Comparison of ENCODE assay signal across 8 cellular contexts in genomic region chr7:44581907-44582603, GRCh38. TPM values are rescaled to one million over a fixed set of nuclear protein-coding genes. Genes with fewer than 3 reads are reported as not detected.
DNase-seq lines count a peak whose midpoint lies in the region; TF ChIP-seq lines count a peak whose summit lies in the region.

Gene TMED4 (minus strand): TSS chr7:44582231. CDS start chr7:44582206, 25 bp downstream.

- no peak within 1 kb of the TSS for H3K23ac ChIP-seq in H9 (ENCODE audit: insufficient read length, low read depth, low read length)

- no peak within 1 kb of the TSS for H2BK15ac ChIP-seq in H9 (ENCODE audit: low read depth, low read length)

- no peak within 1 kb of the TSS for H3K4ac ChIP-seq in H9 (ENCODE audit: low read depth, low read length)

- peaks cover 18 to 31% (median 28%) of the 10 kb centered on the region in 3 experiments; a peak in 6 of 7 replicates for H3K36me3 Mint-ChIP-seq in H9 (ENCODE audit: insufficient read depth in 1 of 3, low read depth in 3 of 3)
- peaks cover 21% of the 10 kb centered on the region for H3K36me3 Mint-ChIP-seq in nephron (ENCODE audit: low read depth)
- H3K36me3 Mint-ChIP-seq in stimulated activated naive CD8-positive, alpha-beta T cell treated with anti-CD3 and anti-CD28 coated beads, Interleukin-15, Interleukin-2, amounts not matched to agents 100 ng/mL and 50 ng/mL, for 24 hours (ENCODE audit: low read depth) = peaks cover 30% of the 10 kb centered on the region

- H4K8ac ChIP-seq in H9 (replicated peaks; ENCODE audit: insufficient read length, low read depth, low read length) = no peak within 1 kb of the TSS

- H3K14ac ChIP-seq in H9 (ENCODE audit: insufficient read depth, low read length) = peak within 1 kb of the TSS; percentile 55

- H4K20me1 ChIP-seq in H9 (ENCODE audit: control insufficient read depth, insufficient read depth, insufficient read length) = no peaks in the 10 kb centered on the region

- no peak within 1 kb of the TSS for H4K91ac ChIP-seq in H9 (ENCODE audit: insufficient read length, low read depth, low read length)

- H3K27me3 Mint-ChIP-seq in H9 (ENCODE audit: low read depth) (no peaks in the 10 kb centered on the region; the same call in none of the 2 replicates), nephron (ENCODE audit: low read depth) (peaks cover 6% of the 10 kb centered on the region)
- peaks cover 5% of the 10 kb centered on the region for H3K27me3 Mint-ChIP-seq in stimulated activated naive CD8-positive, alpha-beta T cell treated with anti-CD3 and anti-CD28 coated beads, Interleukin-15, Interleukin-2, amounts not matched to agents 100 ng/mL and 50 ng/mL, for 24 hours

- peak within 1 kb of the TSS; percentile 84 for H3K4me3 ChIP-seq in MG63
- H3K4me3 ChIP-seq in fibroblast of the aortic adventitia (ENCODE audit: low read depth, low read length) = peak within 1 kb of the TSS; percentile 95

- H3K79me1 ChIP-seq in H9 (ENCODE audit: insufficient read depth, low read depth, low read length, poor library complexity, severe bottlenecking) = no peaks in the 10 kb centered on the region

- H3K23me2 ChIP-seq in H9 (ENCODE audit: insufficient read length, low read depth, low read length, poor library complexity, severe bottlenecking) = peaks cover 6% of the 10 kb centered on the region

- H2BK20ac ChIP-seq in H9 (ENCODE audit: low read depth, low read length, poor library complexity, severe bottlenecking) = no peak within 1 kb of the TSS

- H3K4me2 ChIP-seq in H9 (ENCODE audit: insufficient read depth, insufficient read length, low read length) = peak within 1 kb of the TSS; percentile 81

- peaks cover 4% of the 10 kb centered on the region; the same call in 1 of the 2 replicates for H3K4me1 ChIP-seq in H9 (ENCODE audit: insufficient read depth, low read length)

- H3K9me3 ChIP-seq in H9 (ENCODE audit: control insufficient read depth, low read depth, low read length) = no peaks in the 10 kb centered on the region
- no peaks in the 10 kb centered on the region for H3K9me3 ChIP-seq in MG63

- DNase-seq in ELR (ENCODE audit: low read depth) = peak; percentile 99
- peak; percentile 99 for DNase-seq in H9
- peak; percentile 98 for DNase-seq in MG63
- peak; percentile 99 for DNase-seq in SHP77 treated with DMSO at 0.1 percent for 48 hours (lab: John Stamatoyannopoulos, UW)
- DNase-seq in activated effector memory CD4-positive, alpha-beta T cell treated with anti-CD3 and anti-CD28 coated beads, Interleukin-2, amount 50 U/mL, for 16 hours = peak; percentile 100
- peak; percentile 99 for DNase-seq in fibroblast of the aortic adventitia (ENCODE audit: low read depth)

- H2AFZ ChIP-seq in H9 (ENCODE audit: low read length) = no peak within 1 kb of the TSS

- TF ChIP-seq CTCF in H9 (conservative IDR thresholded peaks at IDR 0.05) (no peak), fibroblast of the aortic adventitia (IDR thresholded peaks at IDR 0.05; ENCODE audit: insufficient read depth, low read length) (no peak), nephron (IDR thresholded peaks at IDR 0.05; ENCODE audit: unreplicated experiment in 3 of 3) (no peak)

- peak within 1 kb of the TSS; percentile 83 to 91 for H3K4me3 Mint-ChIP-seq in H9
- H3K4me3 Mint-ChIP-seq in nephron = peak within 1 kb of the TSS; percentile 86 to 91 (median 91)
- peak within 1 kb of the TSS; percentile 93 for H3K4me3 Mint-ChIP-seq in stimulated activated naive CD8-positive, alpha-beta T cell treated with anti-CD3 and anti-CD28 coated beads, Interleukin-15, Interleukin-2, amounts not matched to agents 100 ng/mL and 50 ng/mL, for 24 hours

- WGBS in H9 (ENCODE audit: extremely low coverage, insufficient read length, low lambda C conversion rate) = no CpG with 5 or more reads among the region's 67 CpGs

- H3K4me1 Mint-ChIP-seq in H9 = peaks cover 9 to 13% of the 10 kb centered on the region in 2 experiments
- peaks cover 27% of the 10 kb centered on the region for H3K4me1 Mint-ChIP-seq in nephron
- peaks cover 37% of the 10 kb centered on the region for H3K4me1 Mint-ChIP-seq in stimulated activated naive CD8-positive, alpha-beta T cell treated with anti-CD3 and anti-CD28 coated beads, Interleukin-15, Interleukin-2, amounts not matched to agents 100 ng/mL and 50 ng/mL, for 24 hours (ENCODE audit: low read depth)

- H2BK120ac ChIP-seq in H9 (ENCODE audit: low read depth, low read length, poor library complexity, severe bottlenecking) = no peak within 1 kb of the TSS

- peaks cover 2% of the 10 kb centered on the region; the same call in 1 of the 2 replicates for H3K79me2 ChIP-seq in H9 (ENCODE audit: insufficient read depth, low read length)

- peak within 1 kb of the TSS; percentile 78 for H3K9ac ChIP-seq in H9 (ENCODE audit: extremely low read depth, insufficient read length, low read length)

- no peak within 1 kb of the TSS for H3K56ac ChIP-seq in H9 (ENCODE audit: insufficient read length, low read depth, low read length)

- H4K5ac ChIP-seq in H9 (ENCODE audit: insufficient read length, low read depth, low read length) = no peak within 1 kb of the TSS

- peak within 1 kb of the TSS; percentile 9 for H3K27ac ChIP-seq in H9 (ENCODE audit: insufficient read length, low read depth, low read length)

- no peaks in the 10 kb centered on the region for H3K9me3 Mint-ChIP-seq in H9
- H3K9me3 Mint-ChIP-seq in nephron = no peaks in the 10 kb centered on the region
- H3K9me3 Mint-ChIP-seq in stimulated activated naive CD8-positive, alpha-beta T cell treated with anti-CD3 and anti-CD28 coated beads, Interleukin-15, Interleukin-2, amounts not matched to agents 100 ng/mL and 50 ng/mL, for 24 hours = no peaks in the 10 kb centered on the region

- peak within 1 kb of the TSS; percentile 94 to 97 (median 97); a peak in 6 of 7 replicates for H3K27ac Mint-ChIP-seq in H9
- H3K27ac Mint-ChIP-seq in nephron = peak within 1 kb of the TSS; percentile 97 to 99 (median 99)
- peak within 1 kb of the TSS; percentile 89 for H3K27ac Mint-ChIP-seq in stimulated activated naive CD8-positive, alpha-beta T cell treated with anti-CD3 and anti-CD28 coated beads, Interleukin-15, Interleukin-2, amounts not matched to agents 100 ng/mL and 50 ng/mL, for 24 hours

- H2BK5ac ChIP-seq in H9 (ENCODE audit: insufficient read length, low read length) = no peak within 1 kb of the TSS

- H3K27me3 ChIP-seq in H9 (ENCODE audit: insufficient read depth, low read length) = no peaks in the 10 kb centered on the region
- H3K27me3 ChIP-seq in MG63 = no peaks in the 10 kb centered on the region

- H3K18ac ChIP-seq in H9 (ENCODE audit: insufficient read length, low read depth, low read length) = peak within 1 kb of the TSS; percentile 59

- no peak within 1 kb of the TSS for H3T11ph ChIP-seq in H9 (ENCODE audit: low read length)

- no peak within 1 kb of the TSS for H2BK12ac ChIP-seq in H9 (ENCODE audit: insufficient read length, low read depth, low read length)

- H3K36me3 ChIP-seq in MG63 = peaks cover 39% of the 10 kb centered on the region

- H2AK5ac ChIP-seq in H9 (ENCODE audit: insufficient read length, low read length) = no peak within 1 kb of the TSS

RNA-seq across cellular contexts. Expression of gene TMED4, which starts in this region (rescaled TPM):
- total RNA-seq in H9 (2021) = 60.3 and 62.4 TPM in 2 replicates
- 113 and 152 TPM in 2 replicates for total RNA-seq in MG63 (2014; rRNA removed; shearing (Covaris generic); ENCODE audit: low replicate concordance)
- total RNA-seq in fibroblast of the aortic adventitia (ENCODE audit: low replicate concordance) = 48.3 and 78.5 TPM in 2 replicates

Comparison
In these comparisons a context has a peak if more than half of its experiments do, and no peak if none do; other contexts are left out.
1. Peak in every context shown above with its lines: DNase-seq, H3K4me3 ChIP-seq and H3K27ac ChIP-seq.